Comparison of ENCODE assay signal across 13 cellular contexts in genomic region chr2:74447230-74447999, GRCh38. TPM values are rescaled to one million over a fixed set of nuclear protein-coding genes. Genes with fewer than 3 reads are reported as not detected.
DNase-seq lines count a peak whose midpoint lies in the region; ATAC-seq and TF ChIP-seq lines count a peak whose summit lies in the region.
"Had no signal": no experiment of that assay in that cellular context is flagged by ENCODE, and none has a peak within 500 bp of the region (broad histone marks: within the 10 kb centered on the region; RNA-seq: fewer than 3 reads in every experiment).

No MANE protein-coding gene starts in this region.

- DNase-seq in kidney tubule cell (ENCODE audit: low spot score), result peak; percentile 31
- DNase-seq in right lobe of liver, result peak in 1 of 3 donors; percentile 76
- DNase-seq in renal cortical epithelial cell (ENCODE audit: low read depth), result peak; percentile 54
- no peak for DNase-seq in activated naive CD4-positive, alpha-beta T cell treated with anti-CD3 and anti-CD28 coated beads for 36 hours
- DNase-seq in CD8-positive, alpha-beta T cell, result no peak
- DNase-seq in NCI-H2196 (lab: John Stamatoyannopoulos, UW; ENCODE audit: unreplicated experiment), result no peak
- no peak for DNase-seq in MCF 10A (ENCODE audit: unreplicated experiment)
- DNase-seq: Caco-2; CD8-positive, alpha-beta memory T cell; DND-41; GDM1 had no signal

- H3K36me3 ChIP-seq in right lobe of liver, result no peaks in the 10 kb centered on the region
- H3K36me3 ChIP-seq in CD8-positive, alpha-beta T cell (ENCODE audit: insufficient read depth, low read length), result no peaks in the 10 kb centered on the region

- TF ChIP-seq POLR2A in right lobe of liver (IDR thresholded peaks at IDR 0.05), result no peak

- CTCF ChIA-PET in activated naive CD4-positive, alpha-beta T cell treated with anti-CD3 and anti-CD28 coated beads for 36 hours (lab: Charles Lee), result no interaction called here
- CTCF ChIA-PET in CD8-positive, alpha-beta T cell (lab: Charles Lee), result no interaction called here
- CTCF ChIA-PET in MCF 10A (lab: Yijun Ruan, JAX), result interaction anchor here (0.6 to 0.8 kb wide), 2 partner anchors 36 to 218 kb away, joined by 3 to 4 read pairs; partner anchors contain the start of genes CCDC142 and TTC31

- H3K4me3 ChIP-seq in right lobe of liver, result peak overlapping the region in 1 of 3 donors; percentile 2
- H3K4me3 ChIP-seq in CD8-positive, alpha-beta T cell (ENCODE audit: low read depth, low read length), result no peak overlapping the region

- H3K9me3 Mint-ChIP-seq in activated naive CD4-positive, alpha-beta T cell treated with anti-CD3 and anti-CD28 coated beads for 36 hours, result no peaks in the 10 kb centered on the region
- no peaks in the 10 kb centered on the region for H3K9me3 Mint-ChIP-seq in CD8-positive, alpha-beta T cell
- no peaks in the 10 kb centered on the region for H3K9me3 Mint-ChIP-seq in MCF 10A (ENCODE audit: unreplicated experiment)
- H3K9me3 Mint-ChIP-seq: CD8-positive, alpha-beta memory T cell had no signal

- H3K4me1 ChIP-seq in right lobe of liver, result peaks cover 0 to 57% (median 24%) of the 10 kb centered on the region in 4 donors
- peaks cover 2% of the 10 kb centered on the region for H3K4me1 ChIP-seq in CD8-positive, alpha-beta T cell (ENCODE audit: insufficient read depth, low read length)

- no peak overlapping the region for H3K27ac Mint-ChIP-seq in activated naive CD4-positive, alpha-beta T cell treated with anti-CD3 and anti-CD28 coated beads for 36 hours
- H3K27ac Mint-ChIP-seq in CD8-positive, alpha-beta T cell, result no peak overlapping the region
- no peak overlapping the region for H3K27ac Mint-ChIP-seq in MCF 10A (ENCODE audit: low read depth, unreplicated experiment)
- H3K27ac Mint-ChIP-seq: CD14-positive monocyte; CD8-positive, alpha-beta memory T cell had no signal

- H3K4me3 Mint-ChIP-seq in activated naive CD4-positive, alpha-beta T cell treated with anti-CD3 and anti-CD28 coated beads for 36 hours, result no peak overlapping the region
- no peak overlapping the region for H3K4me3 Mint-ChIP-seq in CD8-positive, alpha-beta T cell
- no peak overlapping the region for H3K4me3 Mint-ChIP-seq in MCF 10A (ENCODE audit: unreplicated experiment)
- H3K4me3 Mint-ChIP-seq: CD14-positive monocyte; CD8-positive, alpha-beta memory T cell had no signal

- WGBS in right lobe of liver (ENCODE audit: insufficient coverage, low coverage, low lambda C conversion rate, missing lambda C conversion rate), result 31% methylated on average over 5 of the region's 5 CpGs

- H3K4me1 Mint-ChIP-seq in activated naive CD4-positive, alpha-beta T cell treated with anti-CD3 and anti-CD28 coated beads for 36 hours (ENCODE audit: low read depth), result peaks cover 1% of the 10 kb centered on the region
- H3K4me1 Mint-ChIP-seq in CD8-positive, alpha-beta T cell (ENCODE audit: low read depth), result peaks cover 2% of the 10 kb centered on the region
- no peaks in the 10 kb centered on the region for H3K4me1 Mint-ChIP-seq in MCF 10A (ENCODE audit: insufficient read depth, unreplicated experiment)

- H3K9me3 ChIP-seq in right lobe of liver, result no peaks in the 10 kb centered on the region
- no peaks in the 10 kb centered on the region for H3K9me3 ChIP-seq in CD8-positive, alpha-beta T cell (ENCODE audit: low read length)
- H3K9me3 ChIP-seq: Caco-2 had no signal

- peak overlapping the region; percentile 43 to 94 (median 51) for H3K27ac ChIP-seq in right lobe of liver
- H3K27ac ChIP-seq in CD8-positive, alpha-beta T cell (ENCODE audit: low read depth, low read length), result no peak overlapping the region
- H3K27ac ChIP-seq: HL-60 had no signal

- POLR2A ChIA-PET in CD8-positive, alpha-beta T cell (lab: Charles Lee), result no interaction called here
- POLR2A ChIA-PET in MCF 10A (lab: Yijun Ruan, JAX), result no interaction called here

- TF ChIP-seq CTCF in right lobe of liver (IDR thresholded peaks at IDR 0.05) (no peak), MCF 10A (IDR thresholded peaks at IDR 0.05; ENCODE audit: unreplicated experiment) (no peak)
- no peak for TF ChIP-seq CTCF in CD8-positive, alpha-beta T cell (IDR thresholded peaks at IDR 0.05)

- no TSS peak for BruUV-seq in MCF 10A (replicated peaks; lab: Mats Ljungman, UMichigan)

- H3K27me3 ChIP-seq in right lobe of liver, result no peaks in the 10 kb centered on the region
- no peaks in the 10 kb centered on the region for H3K27me3 ChIP-seq in CD8-positive, alpha-beta T cell (ENCODE audit: insufficient read depth, low read length)

- peak; percentile 71 to 89 (median 80) for ATAC-seq in right lobe of liver
- ATAC-seq in CD8-positive, alpha-beta T cell, result no peak

- intact Hi-C loops in right lobe of liver (cut with DNase I) (no loop called here), MCF 10A (cut with micrococcal nuclease) (no loop called here)
- intact Hi-C loops in activated naive CD4-positive, alpha-beta T cell treated with anti-CD3 and anti-CD28 coated beads for 36 hours (cut with micrococcal nuclease), result no loop called here
- intact Hi-C loops in CD8-positive, alpha-beta T cell (cut with DNase I, micrococcal nuclease), result no loop called here

- H3K36me3 Mint-ChIP-seq in activated naive CD4-positive, alpha-beta T cell treated with anti-CD3 and anti-CD28 coated beads for 36 hours (ENCODE audit: low read depth), result no peaks in the 10 kb centered on the region
- no peaks in the 10 kb centered on the region for H3K36me3 Mint-ChIP-seq in CD8-positive, alpha-beta T cell
- no peaks in the 10 kb centered on the region for H3K36me3 Mint-ChIP-seq in MCF 10A (ENCODE audit: insufficient read depth, unreplicated experiment)
- H3K36me3 Mint-ChIP-seq: CD14-positive monocyte; CD8-positive, alpha-beta memory T cell had no signal

- H3K27me3 Mint-ChIP-seq in activated naive CD4-positive, alpha-beta T cell treated with anti-CD3 and anti-CD28 coated beads for 36 hours (ENCODE audit: low read depth), result peaks cover 8% of the 10 kb centered on the region
- peaks cover 9% of the 10 kb centered on the region for H3K27me3 Mint-ChIP-seq in CD8-positive, alpha-beta T cell (ENCODE audit: low read depth)
- no peaks in the 10 kb centered on the region for H3K27me3 Mint-ChIP-seq in MCF 10A (ENCODE audit: insufficient read depth, unreplicated experiment)

RNA-seq across cellular contexts. Expression of gene RTKN, which starts 5.7 kb away (rescaled TPM):
- total RNA-seq in right lobe of liver, result 100 to 1,000 TPM in 2 of 6 experiments, 10 to 100 TPM in 4; 61.5 to 103 (median 83.0) TPM
- total RNA-seq in renal cortical epithelial cell, result 60.8 TPM in 2 replicates
- 1 to 10 TPM in 1 of 2 experiments, under 1 TPM in 1; 0.95 to 1.6 TPM for total RNA-seq in activated naive CD4-positive, alpha-beta T cell treated with anti-CD3 and anti-CD28 coated beads for 36 hours
- under 1 TPM; 0.42 to 0.54 TPM for total RNA-seq in CD8-positive, alpha-beta T cell
- 49.1 and 63.0 TPM in 2 replicates for total RNA-seq in MCF 10A (2022)

RNA-seq across cellular contexts. Expression of gene INO80B, which starts 7.5 kb away (rescaled TPM):
- total RNA-seq in right lobe of liver (10 to 100 TPM in 5 of 6 experiments, 1 to 10 TPM in 1; 3.4 to 20.3 (median 18.8) TPM), renal cortical epithelial cell (8.7 and 27.2 TPM in 2 replicates), MCF 10A (2022) (34.6 and 36.0 TPM in 2 replicates)
- 10 to 100 TPM; 26.5 to 28.3 TPM for total RNA-seq in activated naive CD4-positive, alpha-beta T cell treated with anti-CD3 and anti-CD28 coated beads for 36 hours
- 10 to 100 TPM; 47.9 to 52.9 TPM for total RNA-seq in CD8-positive, alpha-beta T cell

RNA-seq across cellular contexts. Expression of gene WBP1, which starts 10.8 kb away (rescaled TPM):
- 10 to 100 TPM; 29.6 to 37.6 (median 32.2) TPM for total RNA-seq in right lobe of liver
- 40.8 and 57.3 TPM in 2 replicates for total RNA-seq in renal cortical epithelial cell
- 10 to 100 TPM; 39.4 to 40.0 TPM for total RNA-seq in activated naive CD4-positive, alpha-beta T cell treated with anti-CD3 and anti-CD28 coated beads for 36 hours
- 10 to 100 TPM; 68.5 to 70.6 TPM for total RNA-seq in CD8-positive, alpha-beta T cell
- total RNA-seq in MCF 10A (2022), result 45.7 and 46.5 TPM in 2 replicates

RNA-seq across cellular contexts. Expression of gene MOGS, which starts 17.8 kb away (rescaled TPM):
- 10 to 100 TPM; 41.0 to 45.2 (median 43.6) TPM for total RNA-seq in right lobe of liver
- 56.3 and 67.7 TPM in 2 replicates for total RNA-seq in renal cortical epithelial cell
- 10 to 100 TPM; 38.8 to 39.1 TPM for total RNA-seq in activated naive CD4-positive, alpha-beta T cell treated with anti-CD3 and anti-CD28 coated beads for 36 hours
- 10 to 100 TPM; 43.7 to 46.7 TPM for total RNA-seq in CD8-positive, alpha-beta T cell
- total RNA-seq in MCF 10A (2022), result 60.4 and 67.9 TPM in 2 replicates

RNA-seq across cellular contexts. Expression of gene MRPL53, which starts 25.1 kb away (rescaled TPM):
- total RNA-seq in right lobe of liver (10 to 100 TPM; 10.7 to 51.9 (median 42.6) TPM), renal cortical epithelial cell (15.2 and 24.0 TPM in 2 replicates), MCF 10A (2022) (115 and 123 TPM in 2 replicates)
- total RNA-seq in activated naive CD4-positive, alpha-beta T cell treated with anti-CD3 and anti-CD28 coated beads for 36 hours, result 100 to 1,000 TPM; 112 to 117 TPM
- 10 to 100 TPM; 48.6 to 59.0 TPM for total RNA-seq in CD8-positive, alpha-beta T cell

Comparison
In these comparisons a context has a peak if more than half of its experiments do, and no peak if none do; other contexts are left out.
1. DNase-seq: peak in kidney tubule cell (single experiment) and renal cortical epithelial cell (single experiment); none in activated naive CD4-positive, alpha-beta T cell treated with anti-CD3 and anti-CD28 coated beads for 36 hours (single experiment), CD8-positive, alpha-beta T cell (0 of 7), NCI-H2196 (single experiment) and MCF 10A (single experiment).
2. RNA of gene RTKN, which starts 5.7 kb away (total RNA-seq): 61.5 to 103 TPM in right lobe of liver, 49.1 to 63.0 TPM in MCF 10A and 60.8 TPM in renal cortical epithelial cell; 0.95 to 1.6 TPM in activated naive CD4-positive, alpha-beta T cell treated with anti-CD3 and anti-CD28 coated beads for 36 hours and 0.42 to 0.54 TPM in CD8-positive, alpha-beta T cell; every median in the first group is over 10 times any median in the second.